In the genomic region with DNA sequence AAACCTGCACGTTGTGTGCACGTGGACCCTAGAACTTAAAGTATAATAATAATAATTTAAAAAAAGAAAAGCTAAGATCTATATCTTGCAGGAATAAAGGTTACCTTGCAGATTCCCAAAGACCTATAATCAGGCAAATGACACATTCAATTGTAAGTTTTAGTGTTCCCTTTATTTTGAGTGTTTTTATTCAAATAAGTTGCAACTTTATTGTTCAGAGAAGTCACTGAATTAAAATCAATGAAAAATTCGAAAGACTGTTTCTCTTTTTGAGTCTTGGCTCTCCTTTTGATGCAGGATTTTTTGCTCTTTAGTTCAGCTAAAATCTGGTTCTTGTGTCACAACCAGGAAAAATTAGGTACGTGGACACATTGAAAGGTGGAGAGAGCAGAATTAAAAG, we compare ENCODE assay signal across 11 cellular contexts.
"Had no signal": no experiment of that assay in that cellular context is flagged by ENCODE, and none has a peak within 500 bp of the region (broad histone marks: within the 10 kb centered on the region; RNA-seq: fewer than 3 reads in every experiment).

No MANE protein-coding gene starts in this region.

- H2AFZ ChIP-seq: GM23248, GM23338 had no signal

- H3K27ac ChIP-seq: GM23248 had no signal

- H3K4me1 ChIP-seq: HAP-1 had no signal

- H3K4me2 ChIP-seq: GM23338 had no signal

- DNase-seq: GM23248, GOT3, H7, H9, HCEC 1CT, HFFc6 had no signal

- ATAC-seq: GM23338, HCT116 had no signal

- H3K36me3 ChIP-seq: HAP-1 had no signal

- FAIRE-seq: H1, H54 had no signal

- H3K4me3 ChIP-seq: GM23248, GM23338, HAP-1 had no signal

- H3K9me3 ChIP-seq: HAP-1 had no signal

- H3K9ac ChIP-seq: GM23248 had no signal
